In genomic region chr5:1815881-1816292, GRCh38 we compare ENCODE assay signal across 20 cellular contexts. TPM values are rescaled to one million over a fixed set of nuclear protein-coding genes. Genes with fewer than 3 reads are reported as not detected.
DNase-seq lines count a peak whose midpoint lies in the region; ATAC-seq and TF ChIP-seq lines count a peak whose summit lies in the region.
"Had no signal": no experiment of that assay in that cellular context is flagged by ENCODE, and none has a peak within 500 bp of the region (broad histone marks: within the 10 kb centered on the region; RNA-seq: fewer than 3 reads in every experiment).

No MANE protein-coding gene starts in this region.

- DNase-seq in WTC11 (ENCODE audit: low spot score) (no peak), mesenteric fat pad (ENCODE audit: low spot score) (peak; percentile 53), tibial artery (peak; percentile 4 to 42), kidney tubule cell (ENCODE audit: low spot score) (no peak), SKM-1 treated with dmso at 0.1 percent for 144 hours (lab: John Stamatoyannopoulos, UW; ENCODE audit: unreplicated experiment) (no peak)
- DNase-seq in central memory CD8-positive, alpha-beta T cell (ENCODE audit: low spot score in 2 of 2) = no peak
- DNase-seq in activated CD4-positive, alpha-beta T cell treated with anti-CD3 and anti-CD28 coated beads, Interleukin-2, amount 50 U/mL, for 1 hour = no peak
- DNase-seq: CD4-positive, alpha-beta T cell; DMS53; MV-4-11; NCI-H1417; NCI-H2029 treated with DMSO at 0.1 percent for 48 hours; NCI-H2171 treated with DMSO at 0.1 percent for 48 hours; NCI-H774; PC-3 had no signal

- CTCF ChIA-PET in WTC11 (lab: Charles Lee) = interaction anchor here (1.1 to 1.2 kb wide), 2 partner anchors 9 to 146 kb away, joined by 3 read pairs; no protein-coding TSS in a partner anchor

- intact Hi-C loops in tibial artery (cut with DNase I; ENCODE audit: low total_unique reads) = no loop called here

- ATAC-seq in WTC11 = peak; percentile 53
- ATAC-seq in central memory CD8-positive, alpha-beta T cell (replicated peaks; ENCODE audit: extremely low read depth, poor library complexity, severe bottlenecking) = no peak
- ATAC-seq: PC-3 had no signal

- peaks cover 89% of the 10 kb centered on the region for H3K36me3 Mint-ChIP-seq in WTC11
- H3K36me3 Mint-ChIP-seq in central memory CD8-positive, alpha-beta T cell (ENCODE audit: insufficient read depth) = peaks cover 53% of the 10 kb centered on the region

- no peak overlapping the region for H3K27ac Mint-ChIP-seq in WTC11
- H3K27ac Mint-ChIP-seq in central memory CD8-positive, alpha-beta T cell (ENCODE audit: low read depth) = peak overlapping the region; percentile 38
- H3K27ac Mint-ChIP-seq: B cell; CD4-positive, alpha-beta T cell had no signal

- peaks cover 21% of the 10 kb centered on the region for H3K4me1 Mint-ChIP-seq in WTC11
- H3K4me1 Mint-ChIP-seq in central memory CD8-positive, alpha-beta T cell = no peaks in the 10 kb centered on the region

- no peak overlapping the region for H3K4me3 ChIP-seq in tibial artery
- H3K4me3 ChIP-seq: HAP-1, SK-N-MC had no signal

- no peak overlapping the region for H3K27ac ChIP-seq in tibial artery
- H3K27ac ChIP-seq: HL-60, RWPE1, SK-N-MC had no signal

- H3K9me3 Mint-ChIP-seq in WTC11 = no peaks in the 10 kb centered on the region
- H3K9me3 Mint-ChIP-seq in central memory CD8-positive, alpha-beta T cell = no peaks in the 10 kb centered on the region
- H3K9me3 Mint-ChIP-seq: CD4-positive, alpha-beta T cell had no signal

- H3K27me3 ChIP-seq in tibial artery = no peaks in the 10 kb centered on the region

- no peak overlapping the region for H3K4me3 Mint-ChIP-seq in WTC11
- H3K4me3 Mint-ChIP-seq in central memory CD8-positive, alpha-beta T cell = no peak overlapping the region
- H3K4me3 Mint-ChIP-seq: B cell; CD4-positive, alpha-beta T cell had no signal

- no peaks in the 10 kb centered on the region for H3K9me3 ChIP-seq in tibial artery
- H3K9me3 ChIP-seq: HAP-1 had no signal

- POLR2A ChIA-PET in WTC11 (lab: Charles Lee) = no interaction called here

- peaks cover 80 to 95% (median 88%) of the 10 kb centered on the region in 3 donors for H3K36me3 ChIP-seq in tibial artery

- TF ChIP-seq CTCF in WTC11 (IDR thresholded peaks at IDR 0.05) (no peak), tibial artery (IDR thresholded peaks at IDR 0.05) (no peak)

- H3K27me3 Mint-ChIP-seq in WTC11 (ENCODE audit: low read depth) = no peaks in the 10 kb centered on the region
- H3K27me3 Mint-ChIP-seq in central memory CD8-positive, alpha-beta T cell = no peaks in the 10 kb centered on the region
- H3K27me3 Mint-ChIP-seq: B cell; CD4-positive, alpha-beta T cell had no signal

- H3K4me1 ChIP-seq in tibial artery = no peaks in the 10 kb centered on the region
- H3K4me1 ChIP-seq: HAP-1 had no signal

TF ChIP-seq in WTC11, 78 proteins besides CTCF, POLR2A, EP300 and RAD21:
- TF ChIP-seq IRF1 (CRISPR knock-in tag; IDR thresholded peaks at IDR 0.05) (0 out of 2 replicates have a peak, but pooled peaks have one; percentile 15), ZBTB43 (CRISPR knock-in tag; IDR thresholded peaks at IDR 0.05) (no peak)
TF ChIP-seq in WTC11: peak in this region for 1.

RNA-seq across cellular contexts. Expression of gene NDUFS6, which starts 14.7 kb away (rescaled TPM):
- total RNA-seq in WTC11 (2021) (75.8 to 84.3 TPM (median 77.4 TPM) in 3 replicates), mesenteric fat pad (26.4 TPM)

RNA-seq across cellular contexts. Expression of gene MRPL36, which starts 16.2 kb away (rescaled TPM):
- total RNA-seq in WTC11 (2021) = 52.8 to 61.2 TPM (median 55.9 TPM) in 3 replicates
- 50.4 TPM for total RNA-seq in mesenteric fat pad

Comparison
In these comparisons a context has a peak if more than half of its experiments do, and no peak if none do; other contexts are left out.
1. DNase-seq: peak in mesenteric fat pad (single experiment) and tibial artery (2 of 2); none in WTC11 (single experiment), central memory CD8-positive, alpha-beta T cell (0 of 2), kidney tubule cell (single experiment), SKM-1 treated with dmso at 0.1 percent for 144 hours (single experiment) and activated CD4-positive, alpha-beta T cell treated with anti-CD3 and anti-CD28 coated beads, Interleukin-2, amount 50 U/mL, for 1 hour (single experiment).